In the genomic region with DNA sequence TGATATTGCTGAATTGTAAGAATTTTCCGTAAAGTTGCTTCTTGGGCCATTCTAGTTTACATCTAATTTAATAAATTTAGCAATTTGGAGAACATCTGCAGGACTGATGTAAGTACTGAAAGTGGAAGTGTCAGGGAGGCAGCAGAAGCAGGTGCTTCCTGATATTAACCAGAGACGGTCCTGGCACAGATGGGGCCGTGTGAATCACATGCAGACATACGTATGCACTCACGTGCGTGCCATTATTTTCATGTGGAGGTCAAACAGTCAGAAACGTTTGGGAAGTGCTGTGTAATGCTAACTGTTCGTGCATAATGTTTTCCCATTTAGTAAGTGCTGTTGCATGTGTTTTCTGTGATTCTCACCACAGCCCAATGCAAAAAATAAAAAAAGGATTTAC, we compare ENCODE assay signal across 8 cellular contexts.
DNase-seq lines count a peak whose midpoint lies in the region; ATAC-seq and TF ChIP-seq lines count a peak whose summit lies in the region.

No MANE protein-coding gene starts in this region.

- ATAC-seq in GM18858 (IDR thresholded peaks at IDR 0.05; ENCODE audit: unreplicated experiment), result peak; percentile 81
- peak; percentile 90 for ATAC-seq in HG02973 (IDR thresholded peaks at IDR 0.05; ENCODE audit: unreplicated experiment)

- no peak overlapping the region for H3K4me3 ChIP-seq in lower leg skin (ENCODE audit: low read depth, poor library complexity, severe bottlenecking)

- TF ChIP-seq CTCF in lower leg skin (IDR thresholded peaks at IDR 0.05), result no peak

- TF ChIP-seq POLR2A in Raji (IDR thresholded peaks at IDR 0.05; ENCODE audit: insufficient read depth, low read depth, low read length) (peak; percentile 40; the same call in 1 of the 2 replicates), lower leg skin (IDR thresholded peaks at IDR 0.05) (no peak)

- peak; percentile 90 for DNase-seq in activated effector memory CD4-positive, alpha-beta T cell treated with anti-CD3 and anti-CD28 coated beads, Interleukin-2, amount 50 U/mL, for 16 hours
- peak; percentile 83 to 92 for DNase-seq in lower leg skin (ENCODE audit: low spot score in 2 of 2)
- DNase-seq in stimulated activated CD8-positive, alpha-beta memory T cell treated with anti-CD3 and anti-CD28 coated beads, Interleukin-7, amount 100 ng/mL, for 4 hours (ENCODE audit: low read depth in 2 of 2), result peak; percentile 55 to 62
- no peak for DNase-seq in COR-L47 (lab: John Stamatoyannopoulos, UW)
- DNase-seq in NCI-H69 (lab: John Stamatoyannopoulos, UW), result no peak

- intact Hi-C loops in lower leg skin (cut with DNase I; ENCODE audit: low total_unique reads), result no loop called here

- 42 to 52% methylated on average over 8 of the region's 8 CpGs for WGBS in lower leg skin, 2 donors

Comparison
In these comparisons a context has a peak if more than half of its experiments do, and no peak if none do; other contexts are left out.
1. DNase-seq: peak in activated effector memory CD4-positive, alpha-beta T cell treated with anti-CD3 and anti-CD28 coated beads, Interleukin-2, amount 50 U/mL, for 16 hours (single experiment), lower leg skin (2 of 2) and stimulated activated CD8-positive, alpha-beta memory T cell treated with anti-CD3 and anti-CD28 coated beads, Interleukin-7, amount 100 ng/mL, for 4 hours (2 of 2); none in COR-L47 (single experiment) and NCI-H69 (single experiment).